Comparison of ENCODE assay signal across 40 cellular contexts in the genomic region with DNA sequence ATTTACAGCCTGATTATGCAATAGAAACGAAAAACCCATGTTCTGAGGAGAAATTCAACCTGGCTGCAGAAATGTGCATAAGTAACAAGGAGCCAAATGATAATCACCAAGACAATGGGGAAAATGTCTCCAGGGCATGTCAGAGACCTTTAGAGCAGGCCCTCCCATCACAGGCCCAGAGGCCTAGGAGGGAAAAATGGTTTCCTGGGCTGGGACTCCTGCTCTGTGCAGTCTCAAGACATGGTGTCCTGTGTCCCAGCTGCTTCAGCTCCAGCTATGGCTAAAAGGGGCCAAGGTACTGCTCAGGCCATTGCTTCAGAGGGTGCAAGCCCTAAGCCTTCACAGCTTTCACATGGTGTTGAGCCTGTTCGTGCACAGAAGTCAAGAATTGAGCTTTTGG.
"Had no signal": no experiment of that assay in that cellular context is flagged by ENCODE, and none has a peak within 500 bp of the region (broad histone marks: within the 10 kb centered on the region; RNA-seq: fewer than 3 reads in every experiment).

No MANE protein-coding gene starts in this region.

- H3K4me3 Mint-ChIP-seq: activated naive CD4-positive, alpha-beta T cell treated with anti-CD3 and anti-CD28 coated beads for 36 hours; activated naive CD4-positive, alpha-beta T cell treated with anti-CD3 and anti-CD28 coated beads, Interleukin-2, amount 10 ng/mL, durations not matched to agents 7 days and 5 days; activated naive CD4-positive, alpha-beta T cell treated with anti-CD3 and anti-CD28 coated beads, Interleukin-2, amount 50 U/mL, for 24 hours; activated naive CD8-positive, alpha-beta T cell; activated naive CD8-positive, alpha-beta T cell treated with anti-CD3 and anti-CD28 coated beads for 36 hours; activated naive CD8-positive, alpha-beta T cell treated with anti-CD3 and anti-CD28 coated beads, Interleukin-2, amount 10 ng/mL, durations not matched to agents 7 days and 5 days; activated naive CD8-positive, alpha-beta T cell treated with anti-CD3 and anti-CD28 coated beads, Interleukin-2, amount 50 U/mL, for 24 hours; activated T-cell treated with anti-CD3 and anti-CD28 coated beads, Interleukin-2, amount 50 U/mL, for 24 hours; activated T-cell treated with anti-CD3 and anti-CD28 coated beads, Interleukin-2, amount 50 U/mL, for 4 hours; activated T-cell treated with anti-CD3 and anti-CD28 coated beads, Interleukin-2, amount 50 U/mL, for 72 hours; activated T-helper 1 cell treated with anti-CD3 and anti-CD28 coated beads, Interleukin-12 subunit alpha, Interleukin-12 subunit beta, Interleukin-2, Interleukin-4 antibody, amounts not matched to agents 30 ng/mL and 10 ng/mL and 1 ng/mL, durations not matched to agents 14 hours and 24 hours and 36 hours; activated T-helper 17 cell treated with anti-CD3 and anti-CD28 coated beads, Interleukin-2, amount 50 U/mL, for 72 hours; brain; central memory CD8-positive, alpha-beta T cell had no signal

- H3K4me1 Mint-ChIP-seq: activated naive CD4-positive, alpha-beta T cell treated with anti-CD3 and anti-CD28 coated beads, Interleukin-2, amount 10 ng/mL, durations not matched to agents 7 days and 5 days; activated naive CD4-positive, alpha-beta T cell treated with anti-CD3 and anti-CD28 coated beads, Interleukin-2, amount 50 U/mL, for 24 hours; activated naive CD8-positive, alpha-beta T cell treated with anti-CD3 and anti-CD28 coated beads for 36 hours; activated naive CD8-positive, alpha-beta T cell treated with anti-CD3 and anti-CD28 coated beads, Interleukin-2, amount 50 U/mL, for 24 hours; activated T-helper 17 cell treated with anti-CD3 and anti-CD28 coated beads, Interleukin-2, amount 50 U/mL, for 72 hours; brain; central memory CD8-positive, alpha-beta T cell had no signal

- H3K36me3 Mint-ChIP-seq: activated naive CD4-positive, alpha-beta T cell treated with anti-CD3 and anti-CD28 coated beads, Interleukin-2, amount 10 ng/mL, durations not matched to agents 7 days and 5 days; activated naive CD4-positive, alpha-beta T cell treated with anti-CD3 and anti-CD28 coated beads, Interleukin-2, amount 50 U/mL, for 24 hours; activated naive CD4-positive, alpha-beta T cell treated with anti-CD3 and anti-CD28 coated beads, Interleukin-2, amount 50 U/mL, for 72 hours; activated naive CD8-positive, alpha-beta T cell; activated naive CD8-positive, alpha-beta T cell treated with anti-CD3 and anti-CD28 coated beads for 36 hours; activated naive CD8-positive, alpha-beta T cell treated with anti-CD3 and anti-CD28 coated beads, Interleukin-2, amount 10 ng/mL, durations not matched to agents 7 days and 5 days; brain had no signal

- H3K4me1 ChIP-seq: adrenal gland, ascending aorta, body of pancreas, breast epithelium had no signal

- H3K27ac Mint-ChIP-seq: activated naive CD4-positive, alpha-beta T cell treated with anti-CD3 and anti-CD28 coated beads for 36 hours; activated naive CD4-positive, alpha-beta T cell treated with anti-CD3 and anti-CD28 coated beads, Interleukin-2, amount 10 ng/mL, durations not matched to agents 7 days and 5 days; activated naive CD4-positive, alpha-beta T cell treated with anti-CD3 and anti-CD28 coated beads, Interleukin-2, amount 50 U/mL, for 24 hours; activated naive CD4-positive, alpha-beta T cell treated with anti-CD3 and anti-CD28 coated beads, Interleukin-2, amount 50 U/mL, for 72 hours; activated naive CD8-positive, alpha-beta T cell; activated naive CD8-positive, alpha-beta T cell treated with anti-CD3 and anti-CD28 coated beads for 36 hours; activated naive CD8-positive, alpha-beta T cell treated with anti-CD3 and anti-CD28 coated beads, Interleukin-2, amount 10 ng/mL, durations not matched to agents 7 days and 5 days; activated naive CD8-positive, alpha-beta T cell treated with anti-CD3 and anti-CD28 coated beads, Interleukin-2, amount 50 U/mL, for 24 hours; activated T-cell treated with anti-CD3 and anti-CD28 coated beads, Interleukin-2, amount 50 U/mL, for 24 hours; activated T-cell treated with anti-CD3 and anti-CD28 coated beads, Interleukin-2, amount 50 U/mL, for 72 hours; activated T-helper 1 cell treated with anti-CD3 and anti-CD28 coated beads, Interleukin-12 subunit alpha, Interleukin-12 subunit beta, Interleukin-2, Interleukin-4 antibody, amounts not matched to agents 30 ng/mL and 10 ng/mL and 1 ng/mL, durations not matched to agents 14 hours and 24 hours and 36 hours; activated T-helper 17 cell treated with anti-CD3 and anti-CD28 coated beads, Interleukin-2, amount 50 U/mL, for 72 hours; activated T-helper 2 cell treated with anti-CD3 and anti-CD28 coated beads, Interferon-gamma antibody, Interleukin-2, Interleukin-4, amounts not matched to agents 10 μg/mL and 5 μg/mL and 100 μg/mL, durations not matched to agents 14 hours and 24 hours and 36 hours; brain had no signal

- ATAC-seq: activated naive CD4-positive, alpha-beta T cell treated with anti-CD3 and anti-CD28 coated beads, Interleukin-2, amount 50 U/mL, for 72 hours; activated naive CD8-positive, alpha-beta T cell treated with anti-CD3 and anti-CD28 coated beads, Interleukin-2, amount 50 U/mL, for 24 hours; activated T-cell treated with anti-CD3 and anti-CD28 coated beads, Interleukin-2, amount 50 U/mL, for 4 hours; activated T-cell treated with anti-CD3 and anti-CD28 coated beads, Interleukin-2, amount 50 U/mL, for 72 hours; activated T-helper 17 cell treated with anti-CD3 and anti-CD28 coated beads, Interleukin-2, amount 50 U/mL, for 72 hours; body of pancreas had no signal

- H3K27ac ChIP-seq: adrenal gland, ascending aorta, body of pancreas, brain microvascular endothelial cell, breast epithelium, cardiac muscle cell had no signal

- H3K4me3 ChIP-seq: adrenal gland, ascending aorta, body of pancreas, breast epithelium, cardiac muscle cell had no signal

- DNase-seq: activated effector memory CD4-positive, alpha-beta T cell treated with anti-CD3 and anti-CD28 coated beads, Interleukin-2, amount 50 U/mL, for 16 hours; activated effector memory CD4-positive, alpha-beta T cell treated with Interleukin-2 at 50 U/mL for 16 hours; activated gamma-delta T cell; activated gamma-delta T cell treated with Interleukin-2 at 50 U/mL for 16 hours; activated naive CD4-positive, alpha-beta T cell; activated naive CD4-positive, alpha-beta T cell treated with anti-CD3 and anti-CD28 coated beads for 36 hours; activated naive CD4-positive, alpha-beta T cell treated with anti-CD3 and anti-CD28 coated beads, Interleukin-2, amount 10 ng/mL, durations not matched to agents 7 days and 5 days; activated naive CD4-positive, alpha-beta T cell treated with anti-CD3 and anti-CD28 coated beads, Interleukin-2, amount 50 U/mL, for 16 hours; activated naive CD4-positive, alpha-beta T cell treated with Interleukin-2 at 50 U/mL for 16 hours; activated naive CD8-positive, alpha-beta T cell treated with anti-CD3 and anti-CD28 coated beads for 36 hours; activated naive CD8-positive, alpha-beta T cell treated with anti-CD3 and anti-CD28 coated beads, Interleukin-2, amount 10 ng/mL, durations not matched to agents 7 days and 5 days; activated naive CD8-positive, alpha-beta T cell treated with anti-CD3 and anti-CD28 coated beads, Interleukin-2, amount 50 U/mL, for 24 hours; activated T-cell treated with anti-CD3 and anti-CD28 coated beads, Interleukin-2, amount 50 U/mL, for 1 hour; activated T-cell treated with anti-CD3 and anti-CD28 coated beads, Interleukin-2, amount 50 U/mL, for 24 hours; activated T-cell treated with anti-CD3 and anti-CD28 coated beads, Interleukin-2, amount 50 U/mL, for 4 hours; activated T-cell treated with anti-CD3 and anti-CD28 coated beads, Interleukin-2, amount 50 U/mL, for 48 hours; activated T-cell treated with anti-CD3 and anti-CD28 coated beads, Interleukin-2, amount 50 U/mL, for 72 hours; adrenal gland; amniotic stem cell; amygdala; anterior cingulate cortex; aorta; body of pancreas; brain microvascular endothelial cell; caudate nucleus; central memory CD4-positive, alpha-beta T cell; cerebellar nuclear complex had no signal

- H3K9me3 ChIP-seq: adrenal gland had no signal

- H3K36me3 ChIP-seq: adrenal gland, ascending aorta, brain microvascular endothelial cell, breast epithelium, cardiac muscle cell had no signal

- FAIRE-seq: astrocyte, bronchial epithelial cell had no signal

- H3K27me3 Mint-ChIP-seq: activated naive CD4-positive, alpha-beta T cell treated with anti-CD3 and anti-CD28 coated beads, Interleukin-2, amount 10 ng/mL, durations not matched to agents 7 days and 5 days; activated naive CD4-positive, alpha-beta T cell treated with anti-CD3 and anti-CD28 coated beads, Interleukin-2, amount 50 U/mL, for 24 hours; activated naive CD8-positive, alpha-beta T cell; activated naive CD8-positive, alpha-beta T cell treated with anti-CD3 and anti-CD28 coated beads, Interleukin-2, amount 10 ng/mL, durations not matched to agents 7 days and 5 days; activated naive CD8-positive, alpha-beta T cell treated with anti-CD3 and anti-CD28 coated beads, Interleukin-2, amount 50 U/mL, for 24 hours; activated T-cell treated with anti-CD3 and anti-CD28 coated beads, Interleukin-2, amount 50 U/mL, for 24 hours; brain; central memory CD8-positive, alpha-beta T cell had no signal

- H3K27me3 ChIP-seq: adrenal gland, ascending aorta, body of pancreas, brain microvascular endothelial cell, breast epithelium, cardiac muscle cell had no signal
